15 cellular contexts compared by ENCODE assay signal in the genomic region with DNA sequence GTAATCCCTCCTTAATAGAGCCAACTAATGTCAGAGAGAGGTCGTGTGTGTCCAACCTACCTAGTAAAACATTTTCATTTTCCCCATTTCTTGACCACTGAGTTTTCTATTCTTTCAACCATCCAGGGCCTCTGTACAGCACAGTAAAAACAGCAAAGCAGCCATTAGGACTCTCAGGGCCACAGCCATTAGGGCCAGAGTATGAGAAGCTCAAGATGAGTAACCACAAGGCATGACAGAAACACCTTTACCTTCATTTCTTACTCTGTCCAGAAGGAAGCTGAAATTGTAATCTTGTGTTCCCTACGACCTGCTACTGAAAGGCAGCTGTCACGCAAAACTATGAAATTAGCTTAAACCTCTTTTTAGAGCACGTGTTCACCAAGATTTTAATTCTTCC. TPM values are rescaled to one million over a fixed set of nuclear protein-coding genes. Genes with fewer than 3 reads are reported as not detected.
DNase-seq lines count a peak whose midpoint lies in the region; ATAC-seq, FAIRE-seq and TF ChIP-seq lines count a peak whose summit lies in the region.
"Had no signal": no experiment of that assay in that cellular context is flagged by ENCODE, and none has a peak within 500 bp of the region (broad histone marks: within the 10 kb centered on the region; RNA-seq: fewer than 3 reads in every experiment).

No MANE protein-coding gene starts in this region.

- H3K27me3 ChIP-seq in BLaER1: no peaks in the 10 kb centered on the region

- DNase-seq in GM12892 (ENCODE audit: insufficient read length) (no peak), mesothelial cell of epicardium (ENCODE audit: low spot score in 2 of 2, unreplicated experiment in 2 of 2) (no peak), left lobe of liver (ENCODE audit: low spot score) (no peak), GM10266 (ENCODE audit: extremely low spot score) (no peak)
- DNase-seq in stimulated activated CD8-positive, alpha-beta memory T cell treated with anti-CD3 and anti-CD28 coated beads, Interleukin-4, amount 100 ng/mL, for 48 hours: no peak
- DNase-seq: activated CD4-positive, CD25-positive, alpha-beta regulatory T cell; activated naive CD4-positive, alpha-beta T cell treated with anti-CD3 and anti-CD28 coated beads for 36 hours; COR-L47; NCI-H2029; stimulated activated CD4-positive, alpha-beta T cell treated with anti-CD3 and anti-CD28 coated beads, Interleukin-15, amount 100 ng/mL, for 24 hours; stimulated activated naive CD4-positive, alpha-beta T cell had no signal

- no peak overlapping the region for H3K27ac Mint-ChIP-seq in activated T-helper 17 cell treated with anti-CD3 and anti-CD28 coated beads, Interleukin-2, amount 50 U/mL, for 72 hours
- H3K27ac Mint-ChIP-seq in mesothelial cell of epicardium: peak overlapping the region; percentile 5
- H3K27ac Mint-ChIP-seq: activated naive CD4-positive, alpha-beta T cell treated with anti-CD3 and anti-CD28 coated beads for 36 hours had no signal

- H3K4me3 Mint-ChIP-seq in activated T-helper 17 cell treated with anti-CD3 and anti-CD28 coated beads, Interleukin-2, amount 50 U/mL, for 72 hours: peak overlapping the region; percentile 95
- peak overlapping the region; percentile 98 for H3K4me3 Mint-ChIP-seq in mesothelial cell of epicardium

- H4K20me1 ChIP-seq in BLaER1: peaks cover 70% of the 10 kb centered on the region

- H3K4me2 ChIP-seq in BLaER1: peak overlapping the region; percentile 96

- H3K27me3 Mint-ChIP-seq in activated T-helper 17 cell treated with anti-CD3 and anti-CD28 coated beads, Interleukin-2, amount 50 U/mL, for 72 hours: no peaks in the 10 kb centered on the region
- no peaks in the 10 kb centered on the region for H3K27me3 Mint-ChIP-seq in mesothelial cell of epicardium (ENCODE audit: low read depth)

- no peak for ATAC-seq in activated T-helper 17 cell treated with anti-CD3 and anti-CD28 coated beads, Interleukin-2, amount 50 U/mL, for 72 hours (replicated peaks)
- ATAC-seq in HG03460 (IDR thresholded peaks at IDR 0.05; ENCODE audit: unreplicated experiment): no peak
- no peak for ATAC-seq in left lobe of liver

- H3K27ac ChIP-seq in BLaER1: no peak overlapping the region

- H3K36me3 ChIP-seq in BLaER1: peaks cover 20% of the 10 kb centered on the region

- H3K36me3 Mint-ChIP-seq in activated T-helper 17 cell treated with anti-CD3 and anti-CD28 coated beads, Interleukin-2, amount 50 U/mL, for 72 hours (ENCODE audit: low read depth): peaks cover 50% of the 10 kb centered on the region
- peaks cover 13% of the 10 kb centered on the region for H3K36me3 Mint-ChIP-seq in mesothelial cell of epicardium

- H3K9ac ChIP-seq in BLaER1: no peak overlapping the region; the same call in 1 of the 2 replicates

- no peak overlapping the region for H3K4me3 ChIP-seq in BLaER1

- no peaks in the 10 kb centered on the region for H3K9me3 Mint-ChIP-seq in activated T-helper 17 cell treated with anti-CD3 and anti-CD28 coated beads, Interleukin-2, amount 50 U/mL, for 72 hours
- no peaks in the 10 kb centered on the region for H3K9me3 Mint-ChIP-seq in mesothelial cell of epicardium
- H3K9me3 Mint-ChIP-seq: activated naive CD4-positive, alpha-beta T cell treated with anti-CD3 and anti-CD28 coated beads for 36 hours had no signal

- H3K9me3 ChIP-seq in BLaER1: no peaks in the 10 kb centered on the region

- H3K4me1 Mint-ChIP-seq in activated T-helper 17 cell treated with anti-CD3 and anti-CD28 coated beads, Interleukin-2, amount 50 U/mL, for 72 hours: peaks cover 35% of the 10 kb centered on the region
- peaks cover 20% of the 10 kb centered on the region for H3K4me1 Mint-ChIP-seq in mesothelial cell of epicardium

- peak; percentile 24 for FAIRE-seq in GM12892 (lab: Jason Lieb, UNC)
- FAIRE-seq: RCC 7860 had no signal

- H3K4me1 ChIP-seq in BLaER1: peaks cover 36% of the 10 kb centered on the region

- no peak for TF ChIP-seq POLR2A in GM12892 (IDR thresholded peaks at IDR 0.05; ENCODE audit: low read depth, low read length)

- no peak for TF ChIP-seq CTCF in mesothelial cell of epicardium (IDR thresholded peaks at IDR 0.05; ENCODE audit: unreplicated experiment)
- TF ChIP-seq CTCF in GM10266 (IDR thresholded peaks at IDR 0.05; ENCODE audit: control insufficient read depth, insufficient read depth, low read depth, missing control alignments): no peak

RNA-seq across cellular contexts. Expression of gene SPPL3, which starts 2.3 kb away (rescaled TPM):
- polyA plus RNA-seq in GM12892 (2012; ENCODE audit: missing spikeins): 9.9 TPM
- 10 to 100 TPM; 33.7 to 34.5 TPM for total RNA-seq in activated T-helper 17 cell treated with anti-CD3 and anti-CD28 coated beads, Interleukin-2, amount 50 U/mL, for 72 hours
- total RNA-seq in mesothelial cell of epicardium (75.6 to 83.4 TPM (median 79.8 TPM) in 3 replicates), left lobe of liver (17.5 TPM)
